Comparison of ENCODE assay signal across 23 cellular contexts in genomic region chr5:181134259-181134658, GRCh38. TPM values are rescaled to one million over a fixed set of nuclear protein-coding genes. Genes with fewer than 3 reads are reported as not detected.
"Had no signal": no experiment of that assay in that cellular context is flagged by ENCODE, and none has a peak within 500 bp of the region (broad histone marks: within the 10 kb centered on the region; RNA-seq: fewer than 3 reads in every experiment).

No MANE protein-coding gene starts in this region.

- H3K79me2 ChIP-seq: hepatocyte had no signal

- H3K9me3 ChIP-seq: colonic mucosa, mucosa of descending colon, neutrophil, sigmoid colon, thoracic aorta, transverse colon had no signal

- H3K4me2 ChIP-seq: hepatocyte had no signal

- H3K36me3 ChIP-seq: colonic mucosa, neutrophil, sigmoid colon, stomach, thoracic aorta, transverse colon had no signal

- H3K4me3 ChIP-seq: colonic mucosa, hepatocyte, mucosa of descending colon, psoas muscle, sigmoid colon, skin epidermis, stomach, thoracic aorta, transverse colon had no signal

- H3K27ac ChIP-seq: colonic mucosa, hepatocyte, neutrophil, psoas muscle, sigmoid colon, skin epidermis, stomach, thoracic aorta, transverse colon had no signal

- H2AFZ ChIP-seq: hepatocyte had no signal

- DNase-seq: foreskin melanocyte; naive thymus-derived CD8-positive, alpha-beta T cell; stimulated activated CD4-positive, alpha-beta T cell treated with anti-CD3 and anti-CD28 coated beads, Interleukin-2, amount 100 ng/mL, for 24 hours; stimulated activated CD4-positive, alpha-beta T cell treated with anti-CD3 and anti-CD28 coated beads, Interleukin-4, amount 100 ng/mL, for 4 hours; stimulated activated naive CD4-positive, alpha-beta T cell had no signal

- H3K4me1 ChIP-seq: colonic mucosa, psoas muscle, sigmoid colon, stomach, transverse colon had no signal

- ATAC-seq: mucosa of descending colon; naive thymus-derived CD8-positive, alpha-beta T cell; psoas muscle had no signal

RNA-seq across cellular contexts. Expression of gene OR2V1, which starts 3.3 kb away (rescaled TPM):
- total RNA-seq: colonic mucosa; dermis blood vessel endothelial cell; hepatocyte; kidney epithelial cell; lower leg skin; mammary epithelial cell; mucosa of descending colon; naive thymus-derived CD8-positive, alpha-beta T cell; osteoblast; psoas muscle; sigmoid colon; stomach; thoracic aorta; transverse colon; ureter had no signal
- polyA plus RNA-seq: esophagus; hepatocyte; mammary epithelial cell; naive thymus-derived CD8-positive, alpha-beta T cell; neural cell; psoas muscle; sigmoid colon; stomach had no signal

RNA-seq across cellular contexts. Expression of gene OR2V2, which starts 13.1 kb away (rescaled TPM):
- total RNA-seq: colonic mucosa; dermis blood vessel endothelial cell; hepatocyte; kidney epithelial cell; lower leg skin; mammary epithelial cell; mucosa of descending colon; naive thymus-derived CD8-positive, alpha-beta T cell; osteoblast; psoas muscle; sigmoid colon; stomach; thoracic aorta; transverse colon; ureter had no signal
- polyA plus RNA-seq: esophagus; hepatocyte; mammary epithelial cell; naive thymus-derived CD8-positive, alpha-beta T cell; neural cell; psoas muscle; sigmoid colon; stomach had no signal
